In genomic region chr2:7572460-7572859, GRCh38 we compare ENCODE assay signal across 15 cellular contexts.
A peak's percentile ranks its signal among the peaks of the same experiment; 100 is the strongest.
DNase-seq lines count a peak whose midpoint lies in the region; ATAC-seq and TF ChIP-seq lines count a peak whose summit lies in the region.
"Had no signal": no experiment of that assay in that cellular context is flagged by ENCODE, and none has a peak within 500 bp of the region (broad histone marks: within the 10 kb centered on the region; RNA-seq: fewer than 3 reads in every experiment).

No MANE protein-coding gene starts in this region.

- no peaks in the 10 kb centered on the region for H3K27me3 ChIP-seq in breast epithelium
- H3K27me3 ChIP-seq: foreskin keratinocyte had no signal

- no peak overlapping the region for H3K27ac ChIP-seq in breast epithelium
- H3K27ac ChIP-seq: foreskin keratinocyte, VCaP had no signal

- H3K27me3 Mint-ChIP-seq in T-helper 1 cell treated with Interleukin-12 subunit alpha and Interleukin-12 subunit beta and Interleukin-4 antibody, amounts not matched to agents 30 μg/mL and 1 μg/mL, for 36 hours (ENCODE audit: low read depth), result no peaks in the 10 kb centered on the region

- no peak for TF ChIP-seq POLR2A in breast epithelium (IDR thresholded peaks at IDR 0.05)

- H3K4me3 Mint-ChIP-seq in T-helper 1 cell treated with Interleukin-12 subunit alpha and Interleukin-12 subunit beta and Interleukin-4 antibody, amounts not matched to agents 30 μg/mL and 1 μg/mL, for 36 hours, result no peak overlapping the region
- H3K4me3 Mint-ChIP-seq: natural killer cell treated with Interleukin-12 subunit alpha and Interleukin-12 subunit beta and Interleukin-15 and Interleukin-18, amount 100 ng/mL, for 72 hours had no signal

- no peak for ATAC-seq in GM19455 (IDR thresholded peaks at IDR 0.05; ENCODE audit: unreplicated experiment)
- ATAC-seq: foreskin keratinocyte; natural killer cell treated with Interleukin-12 subunit alpha and Interleukin-12 subunit beta and Interleukin-15 and Interleukin-18, amount 100 ng/mL, for 72 hours had no signal

- H3K4me1 Mint-ChIP-seq in T-helper 1 cell treated with Interleukin-12 subunit alpha and Interleukin-12 subunit beta and Interleukin-4 antibody, amounts not matched to agents 30 μg/mL and 1 μg/mL, for 36 hours (ENCODE audit: low read depth), result peaks cover 36% of the 10 kb centered on the region

- no peaks in the 10 kb centered on the region for H3K36me3 ChIP-seq in breast epithelium

- H3K4me3 ChIP-seq in breast epithelium, result no peak overlapping the region
- H3K4me3 ChIP-seq: dorsolateral prefrontal cortex had no signal

- in situ Hi-C loops in ACHN (cut with HindIII; ENCODE audit: low pct_ligation_motif_present, low pct_unique_long_range_greater_than_20kb, low sequenced_read_pairs), result no loop called here

- peaks cover 15% of the 10 kb centered on the region for H3K9me3 Mint-ChIP-seq in T-helper 1 cell treated with Interleukin-12 subunit alpha and Interleukin-12 subunit beta and Interleukin-4 antibody, amounts not matched to agents 30 μg/mL and 1 μg/mL, for 36 hours

- TF ChIP-seq CTCF in breast epithelium (IDR thresholded peaks at IDR 0.05), result no peak

- peak overlapping the region; percentile 26 for H3K27ac Mint-ChIP-seq in T-helper 1 cell treated with Interleukin-12 subunit alpha and Interleukin-12 subunit beta and Interleukin-4 antibody, amounts not matched to agents 30 μg/mL and 1 μg/mL, for 36 hours
- H3K27ac Mint-ChIP-seq: natural killer cell treated with Interleukin-12 subunit alpha and Interleukin-12 subunit beta and Interleukin-15 and Interleukin-18, amount 100 ng/mL, for 72 hours had no signal

- no peaks in the 10 kb centered on the region for H3K4me1 ChIP-seq in breast epithelium
- H3K4me1 ChIP-seq: foreskin keratinocyte had no signal

- H3K36me3 Mint-ChIP-seq in T-helper 1 cell treated with Interleukin-12 subunit alpha and Interleukin-12 subunit beta and Interleukin-4 antibody, amounts not matched to agents 30 μg/mL and 1 μg/mL, for 36 hours (ENCODE audit: low read depth), result peaks cover 14% of the 10 kb centered on the region

- H3K9me3 ChIP-seq in breast epithelium, result peaks cover 2 to 5% of the 10 kb centered on the region in 2 donors

- intact Hi-C loops in breast epithelium (cut with DNase I; ENCODE audit: low total_unique reads), result no loop called here

- DNase-seq in DMS153 treated with DMSO at 0.1 percent for 48 hours (lab: John Stamatoyannopoulos, UW; ENCODE audit: unreplicated experiment), result peak; percentile 28
- DNase-seq in activated naive CD4-positive, alpha-beta T cell treated with anti-CD3 and anti-CD28 coated beads, Interleukin-2, amount 50 U/mL, for 16 hours, result peak; percentile 33
- DNase-seq in pons (ENCODE audit: low spot score), result peak; percentile 35
- no peak for DNase-seq in ACHN
- DNase-seq in T-helper 9 cell, result no peak
- DNase-seq in breast epithelium (ENCODE audit: low spot score in 2 of 2), result no peak
- DNase-seq: foreskin keratinocyte, GF-D8, NCI-H510A treated with DMSO at 0.1 percent for 48 hours, Right ventricle myocardium superior had no signal

Comparison
In these comparisons a context has a peak if more than half of its experiments do, and no peak if none do; other contexts are left out.
1. DNase-seq: peak in DMS153 treated with DMSO at 0.1 percent for 48 hours (single experiment), activated naive CD4-positive, alpha-beta T cell treated with anti-CD3 and anti-CD28 coated beads, Interleukin-2, amount 50 U/mL, for 16 hours (single experiment) and pons (single experiment); none in ACHN (single experiment), T-helper 9 cell (single experiment) and breast epithelium (0 of 2).